28 cellular contexts compared by ENCODE assay signal in genomic region chr2:9204939-9205338, GRCh38. TPM values are rescaled to one million over a fixed set of nuclear protein-coding genes. Genes with fewer than 3 reads are reported as not detected.
DNase-seq lines count a peak whose midpoint lies in the region; ATAC-seq and TF ChIP-seq lines count a peak whose summit lies in the region.
"Had no signal": no experiment of that assay in that cellular context is flagged by ENCODE, and none has a peak within 500 bp of the region (broad histone marks: within the 10 kb centered on the region; RNA-seq: fewer than 3 reads in every experiment).

No MANE protein-coding gene starts in this region.

- H3K9me3 ChIP-seq in DND-41 (ENCODE audit: insufficient read depth, low read length, severe bottlenecking), result no peaks in the 10 kb centered on the region
- H3K9me3 ChIP-seq in tibial nerve, result no peaks in the 10 kb centered on the region
- no peaks in the 10 kb centered on the region for H3K9me3 ChIP-seq in Peyer's patch
- H3K9me3 ChIP-seq: breast epithelium, colonic mucosa, esophagus squamous epithelium, left lung, psoas muscle, vagina had no signal

- H3K4me3 Mint-ChIP-seq in WTC11 (peak overlapping the region; percentile 79), mesothelial cell of epicardium (peak overlapping the region; percentile 67)

- H3K27ac Mint-ChIP-seq in WTC11, result no peak overlapping the region
- H3K27ac Mint-ChIP-seq in mesothelial cell of epicardium, result no peak overlapping the region
- H3K27ac Mint-ChIP-seq: activated CD4-positive, alpha-beta memory T cell treated with anti-CD3 and anti-CD28 coated beads for 36 hours; naive thymus-derived CD4-positive, alpha-beta T cell; stimulated activated effector memory CD8-positive, alpha-beta T cell treated with anti-CD3 and anti-CD28 coated beads, Interleukin-12 subunit alpha, Interleukin-12 subunit beta, amount 100 ng/mL, for 72 hours had no signal

- H3K36me3 ChIP-seq in DND-41 (ENCODE audit: insufficient read depth, low read length), result no peaks in the 10 kb centered on the region; the same call in 1 of the 2 replicates
- no peaks in the 10 kb centered on the region for H3K36me3 ChIP-seq in tibial nerve
- H3K36me3 ChIP-seq in Peyer's patch, result no peaks in the 10 kb centered on the region
- H3K36me3 ChIP-seq: breast epithelium, colonic mucosa, esophagus squamous epithelium, left lung, vagina had no signal

- no peaks in the 10 kb centered on the region for H4K20me1 ChIP-seq in DND-41 (ENCODE audit: insufficient read depth, low read length)

- DNase-seq in DND-41, result no peak
- DNase-seq in WTC11 (ENCODE audit: low spot score), result no peak
- no peak for DNase-seq in mesothelial cell of epicardium (ENCODE audit: low spot score in 2 of 2, unreplicated experiment in 2 of 2)
- DNase-seq in tibial nerve (ENCODE audit: low spot score in 2 of 2), result no peak
- no peak for DNase-seq in HEK293T (ENCODE audit: extremely low spot score)
- no peak for DNase-seq in Ammon's horn (ENCODE audit: low spot score)
- no peak for DNase-seq in Peyer's patch
- DNase-seq: activated CD4-positive, alpha-beta memory T cell treated with anti-CD3 and anti-CD28 coated beads for 36 hours; activated gamma-delta T cell; colonic mucosa; DMS53; esophagus squamous epithelium; GDM1; KG1; left lung; mesendoderm; naive thymus-derived CD4-positive, alpha-beta T cell; NCI-H1436 treated with DMSO at 0.1 percent for 48 hours; NCI-H2107; NCI-H446; NCI-H82; psoas muscle; substantia nigra; T1000 had no signal

- peak overlapping the region; percentile 81; the same call in 1 of the 2 replicates for H3K4me2 ChIP-seq in DND-41 (ENCODE audit: insufficient read depth, low read length)

- H3K9ac ChIP-seq in DND-41 (ENCODE audit: low read depth, low read length), result no peak overlapping the region

- H3K79me2 ChIP-seq in DND-41 (ENCODE audit: insufficient read depth, low read length), result peaks cover 17% of the 10 kb centered on the region

- H3K27me3 ChIP-seq in DND-41 (ENCODE audit: insufficient read depth, low read length, poor library complexity) (no peaks in the 10 kb centered on the region), tibial nerve (no peaks in the 10 kb centered on the region), Peyer's patch (no peaks in the 10 kb centered on the region)
- H3K27me3 ChIP-seq: breast epithelium, colonic mucosa, vagina had no signal

- H3K27me3 Mint-ChIP-seq in WTC11 (ENCODE audit: low read depth), result peaks cover 26% of the 10 kb centered on the region
- no peaks in the 10 kb centered on the region for H3K27me3 Mint-ChIP-seq in mesothelial cell of epicardium (ENCODE audit: low read depth)

- TF ChIP-seq POLR2A in tibial nerve (IDR thresholded peaks at IDR 0.05) (no peak), Peyer's patch (IDR thresholded peaks at IDR 0.05) (no peak)

- TF ChIP-seq EP300 in tibial nerve (IDR thresholded peaks at IDR 0.05), result no peak

- POLR2A ChIA-PET in WTC11 (lab: Charles Lee), result interaction anchor here (0.6 kb wide), 1 partner anchor 73 kb away, joined by 5 read pairs; no protein-coding TSS in a partner anchor
- POLR2A ChIA-PET in HEK293T (lab: Yijun Ruan, JAX), result no interaction called here

- no peak overlapping the region for H3K27ac ChIP-seq in DND-41 (ENCODE audit: low read length)
- H3K27ac ChIP-seq in tibial nerve, result peak overlapping the region in 3 of 4 donors; percentile 71 to 95 (median 88)
- no peak overlapping the region for H3K27ac ChIP-seq in Peyer's patch
- H3K27ac ChIP-seq: colonic mucosa, psoas muscle had no signal

- ATAC-seq in DND-41 (ENCODE audit: insufficient read depth, low read depth) (no peak), WTC11 (no peak)
- ATAC-seq: left lung; naive thymus-derived CD4-positive, alpha-beta T cell; psoas muscle; Right ventricle myocardium inferior; stimulated activated effector memory CD8-positive, alpha-beta T cell treated with anti-CD3 and anti-CD28 coated beads, Interleukin-12 subunit alpha, Interleukin-12 subunit beta, amount 100 ng/mL, for 72 hours had no signal

- H3K36me3 Mint-ChIP-seq in WTC11 (no peaks in the 10 kb centered on the region), mesothelial cell of epicardium (no peaks in the 10 kb centered on the region)
- H3K36me3 Mint-ChIP-seq: activated CD4-positive, alpha-beta memory T cell treated with anti-CD3 and anti-CD28 coated beads for 36 hours; naive thymus-derived CD4-positive, alpha-beta T cell; stimulated activated effector memory CD8-positive, alpha-beta T cell treated with anti-CD3 and anti-CD28 coated beads, Interleukin-12 subunit alpha, Interleukin-12 subunit beta, amount 100 ng/mL, for 72 hours had no signal

- H3K4me1 Mint-ChIP-seq in WTC11 (peaks cover 27% of the 10 kb centered on the region), mesothelial cell of epicardium (peaks cover 24% of the 10 kb centered on the region)

- H2AFZ ChIP-seq in DND-41 (ENCODE audit: low read depth, low read length), result 0 out of 2 replicates have a peak overlapping the region, but pooled peaks have one; percentile 97

- TF ChIP-seq CTCF in DND-41 (IDR thresholded peaks at IDR 0.05; ENCODE audit: borderline replicate concordance, extremely low read depth, low read length, poor library complexity, severe bottlenecking), result no peak
- TF ChIP-seq CTCF in WTC11 (IDR thresholded peaks at IDR 0.05), result no peak
- TF ChIP-seq CTCF in mesothelial cell of epicardium (IDR thresholded peaks at IDR 0.05; ENCODE audit: unreplicated experiment), result no peak
- no peak for TF ChIP-seq CTCF in tibial nerve (IDR thresholded peaks at IDR 0.05)
- TF ChIP-seq CTCF in Peyer's patch (IDR thresholded peaks at IDR 0.05), result no peak

- H3K4me1 ChIP-seq in DND-41 (ENCODE audit: insufficient read depth, low read length) (peaks cover 34% of the 10 kb centered on the region), tibial nerve (peaks cover 0 to 35% (median 2%) of the 10 kb centered on the region in 4 donors), Peyer's patch (peaks cover 0 to 22% (median 6%) of the 10 kb centered on the region in 4 donors)
- H3K4me1 ChIP-seq: breast epithelium, psoas muscle had no signal

- H3K9me3 Mint-ChIP-seq in WTC11, result no peaks in the 10 kb centered on the region
- no peaks in the 10 kb centered on the region for H3K9me3 Mint-ChIP-seq in mesothelial cell of epicardium
- H3K9me3 Mint-ChIP-seq: activated CD4-positive, alpha-beta memory T cell treated with anti-CD3 and anti-CD28 coated beads for 36 hours; naive thymus-derived CD4-positive, alpha-beta T cell; stimulated activated effector memory CD8-positive, alpha-beta T cell treated with anti-CD3 and anti-CD28 coated beads, Interleukin-12 subunit alpha, Interleukin-12 subunit beta, amount 100 ng/mL, for 72 hours had no signal

- H3K4me3 ChIP-seq in DND-41 (ENCODE audit: low read depth in 1 of 2, low read length in 2 of 2), result no peak overlapping the region
- no peak overlapping the region for H3K4me3 ChIP-seq in tibial nerve
- no peak overlapping the region for H3K4me3 ChIP-seq in Peyer's patch
- H3K4me3 ChIP-seq: left lung, vagina had no signal

- 79 to 84% methylated on average over 3 of the region's 3 CpGs for WGBS in tibial nerve, 2 donors

- CTCF ChIA-PET in WTC11 (lab: Charles Lee), result interaction anchor here (1.0 to 4.7 kb wide), 6 partner anchors 17 to 166 kb away, joined by 3 to 22 read pairs (median 4); no protein-coding TSS in a partner anchor
- CTCF ChIA-PET in HEK293T (lab: Yijun Ruan, JAX), result interaction anchor here (1.0 to 1.3 kb wide), 2 partner anchors 12 to 46 kb away, joined by 4 to 5 read pairs; no protein-coding TSS in a partner anchor

TF ChIP-seq in WTC11, 78 proteins besides CTCF, POLR2A, EP300 and RAD21:
- TF ChIP-seq JAZF1 (CRISPR knock-in tag; IDR thresholded peaks at IDR 0.05), result no peak

TF ChIP-seq in HEK293T, 16 proteins besides CTCF, POLR2A, EP300 and RAD21:
- TF ChIP-seq L3MBTL2 (conservative IDR thresholded peaks at IDR 0.05) (no peak), LEF1 (IDR thresholded peaks at IDR 0.05; ENCODE audit: borderline replicate concordance) (no peak), BHLHE40 (IDR thresholded peaks at IDR 0.05; ENCODE audit: borderline replicate concordance) (no peak), ZNF384 (IDR thresholded peaks at IDR 0.05) (no peak), ELF4 (IDR thresholded peaks at IDR 0.05) (no peak), HDGF (IDR thresholded peaks at IDR 0.05; ENCODE audit: borderline replicate concordance) (no peak), FOXM1 (IDR thresholded peaks at IDR 0.05; ENCODE audit: borderline replicate concordance) (no peak), FOXK2 (IDR thresholded peaks at IDR 0.05) (no peak), TARDBP (IDR thresholded peaks at IDR 0.05) (no peak), PKNOX1 (IDR thresholded peaks at IDR 0.05) (no peak), SUZ12 (IDR thresholded peaks at IDR 0.05) (no peak), NFRKB (IDR thresholded peaks at IDR 0.05) (no peak)

RNA-seq across cellular contexts. Expression of gene ASAP2, which starts 1.7 kb away (rescaled TPM):
- total RNA-seq in WTC11 (2021) (14.3 to 15.6 TPM (median 14.5 TPM) in 3 replicates), mesothelial cell of epicardium (25.8 to 29.7 TPM (median 26.2 TPM) in 3 replicates), tibial nerve (10 to 100 TPM; 28.2 to 38.0 (median 31.7) TPM), Peyer's patch (10 to 100 TPM; 30.6 to 59.4 (median 37.8) TPM)

Comparison
In these comparisons a context has a peak if more than half of its experiments do, and no peak if none do; other contexts are left out.
1. H3K27ac ChIP-seq: peak in tibial nerve (3 of 4); none in DND-41 (single experiment) and Peyer's patch (0 of 4).